1 cellular context compared by ENCODE assay signal in genomic region chr17:44065668-44066203, GRCh38.
TF ChIP-seq lines count a peak whose summit lies in the region.

No MANE protein-coding gene starts in this region.

TF ChIP-seq in HepG2, 621 proteins besides CTCF, POLR2A, EP300 and RAD21 (continued from another document):
- TF ChIP-seq ZNF784 (CRISPR knock-in tag; IDR thresholded peaks at IDR 0.05; ENCODE audit: borderline replicate concordance): no peak
- no peak for TF ChIP-seq ZNF619 (CRISPR knock-in tag; IDR thresholded peaks at IDR 0.05)
